27 cellular contexts compared by ENCODE assay signal in the genomic region with DNA sequence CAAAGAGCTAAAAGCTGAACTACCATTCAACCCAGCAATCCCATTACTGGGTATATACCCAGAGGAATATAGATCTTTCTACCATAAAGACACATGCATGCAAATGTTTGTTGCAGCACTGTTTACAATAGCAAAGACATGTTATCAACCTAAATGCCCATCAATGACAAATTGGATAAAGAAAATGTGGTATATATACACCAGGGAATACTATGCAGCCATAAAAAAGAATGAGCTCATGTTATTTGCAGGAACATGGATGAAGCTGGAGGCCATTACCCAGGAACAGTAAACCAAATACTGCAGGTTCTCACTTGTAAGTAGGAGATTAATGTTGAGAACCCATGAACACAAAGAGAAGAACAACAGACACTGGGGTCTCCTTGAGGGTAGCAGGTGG.
DNase-seq lines count a peak whose midpoint lies in the region; ATAC-seq, FAIRE-seq and TF ChIP-seq lines count a peak whose summit lies in the region.
"Had no signal": no experiment of that assay in that cellular context is flagged by ENCODE, and none has a peak within 500 bp of the region (broad histone marks: within the 10 kb centered on the region; RNA-seq: fewer than 3 reads in every experiment).

No MANE protein-coding gene starts in this region.

- H3K9me3 ChIP-seq in HEK293 (ENCODE audit: control insufficient read depth, insufficient read depth, low read depth, low read length) = no peaks in the 10 kb centered on the region
- H3K9me3 ChIP-seq in K562 (replicated peaks; ENCODE audit: control insufficient read depth, insufficient read depth, low read depth, low read length) = no peaks in the 10 kb centered on the region
- H3K9me3 ChIP-seq in endodermal cell (ENCODE audit: control insufficient read depth, low read length) = peaks cover 59% of the 10 kb centered on the region
- H3K9me3 ChIP-seq: BE2C had no signal

- H3K27me3 ChIP-seq in K562 (ENCODE audit: control insufficient read depth in 2 of 2, insufficient read depth in 2 of 2, low read length in 2 of 2) = no peaks in the 10 kb centered on the region
- no peaks in the 10 kb centered on the region for H3K27me3 ChIP-seq in endodermal cell (ENCODE audit: control insufficient read depth, insufficient read depth, low read length, poor library complexity, severe bottlenecking)
- H3K27me3 ChIP-seq: BE2C, BLaER1 had no signal

- H3K4me1 Mint-ChIP-seq in endodermal cell (no peaks in the 10 kb centered on the region), immature natural killer cell (no peaks in the 10 kb centered on the region)
- H3K4me1 Mint-ChIP-seq: CD14-positive monocyte; CD4-positive, alpha-beta memory T cell; CD4-positive, CD25-positive, alpha-beta regulatory T cell; CD8-positive, alpha-beta memory T cell had no signal

- CTCF ChIA-PET in HEK293 (lab: Yijun Ruan, JAX) = no interaction called here
- CTCF ChIA-PET in K562 (lab: Yijun Ruan, JAX; ENCODE audit: low intra/inter-chr PET ratio) = no interaction called here

- no peaks in the 10 kb centered on the region for H4K20me1 ChIP-seq in K562 (replicated peaks; ENCODE audit: control insufficient read depth, insufficient read depth, low read length)
- H4K20me1 ChIP-seq: BLaER1 had no signal

- no peak for DNase-seq in K562 (ENCODE audit: extremely low read depth in 1 of 4, low spot score in 3 of 4)
- no peak for DNase-seq in endodermal cell
- no peak for DNase-seq in immature natural killer cell
- no peak for DNase-seq in anterior cingulate cortex (lab: John Stamatoyannopoulos, UW)
- DNase-seq: 8988T; ACHN; BE2C; C1 segment of cervical spinal cord; CD4-positive, alpha-beta memory T cell; CD4-positive, CD25-positive, alpha-beta regulatory T cell; CD8-positive, alpha-beta memory T cell; COR-L47; DMS 273 treated with DMSO at 0.1 percent for 48 hours; DMS153; DMS53; DMS79; DND-41; EL; GDM1 had no signal

- no peak overlapping the region for H2AFZ ChIP-seq in K562 (ENCODE audit: low read depth, low read length)

- H3K27ac ChIP-seq in HEK293 (ENCODE audit: extremely low read depth, low read depth, low read length) (no peak overlapping the region), K562 (ENCODE audit: extremely low read depth, low read depth, low read length) (no peak overlapping the region), endodermal cell (ENCODE audit: low read depth, low read length) (no peak overlapping the region)
- H3K27ac ChIP-seq: BLaER1 had no signal

- TF ChIP-seq EP300 in K562 (IDR thresholded peaks at IDR 0.05; ENCODE audit: low read length) = no peak

- POLR2A ChIA-PET in HEK293 (lab: Yijun Ruan, JAX) (no interaction called here), K562 (lab: Yijun Ruan, JAX) (no interaction called here)

- TF ChIP-seq RAD21 in K562 (CRISPR knock-in tag; conservative IDR thresholded peaks at IDR 0.05 in 1 of 2, IDR thresholded peaks at IDR 0.05 in 1 of 2) = no peak

- H3K9me3 Mint-ChIP-seq in endodermal cell = peaks cover 81% of the 10 kb centered on the region
- H3K9me3 Mint-ChIP-seq in immature natural killer cell = peaks cover 9 to 40% (median 18%) of the 10 kb centered on the region in 6 donors

- H3K4me2 ChIP-seq in K562 (ENCODE audit: insufficient read depth, low read length) = no peak overlapping the region
- H3K4me2 ChIP-seq: BLaER1 had no signal

- H3K36me3 Mint-ChIP-seq in endodermal cell (ENCODE audit: low read depth) (peaks cover 2% of the 10 kb centered on the region), immature natural killer cell (peaks cover 0 to 5% (median 0%) of the 10 kb centered on the region in 3 donors)
- H3K36me3 Mint-ChIP-seq: CD14-positive monocyte; CD4-positive, alpha-beta memory T cell; CD4-positive, CD25-positive, alpha-beta regulatory T cell; CD8-positive, alpha-beta memory T cell had no signal

- H3K9ac ChIP-seq in K562 (ENCODE audit: insufficient read depth in 1 of 2, low read depth in 2 of 2, low read length in 2 of 2) (no peak overlapping the region), endodermal cell (ENCODE audit: extremely low read depth, low read length, poor library complexity, severe bottlenecking) (no peak overlapping the region)
- H3K9ac ChIP-seq: BLaER1 had no signal

- BruUV-seq in K562 (replicated peaks; lab: Mats Ljungman, UMichigan) = no TSS peak

- no peaks in the 10 kb centered on the region for H3K27me3 Mint-ChIP-seq in endodermal cell (ENCODE audit: insufficient read depth)
- peaks cover 0 to 5% (median 4%) of the 10 kb centered on the region in 3 donors for H3K27me3 Mint-ChIP-seq in immature natural killer cell (ENCODE audit: low read depth in 3 of 3)
- H3K27me3 Mint-ChIP-seq: CD4-positive, alpha-beta memory T cell; CD4-positive, CD25-positive, alpha-beta regulatory T cell had no signal

- H3K4me3 Mint-ChIP-seq in endodermal cell (no peak overlapping the region), immature natural killer cell (no peak overlapping the region)
- H3K4me3 Mint-ChIP-seq: CD14-positive monocyte; CD4-positive, CD25-positive, alpha-beta regulatory T cell; CD8-positive, alpha-beta memory T cell had no signal

- H3K4me1 ChIP-seq in HEK293 (ENCODE audit: control insufficient read depth, insufficient read depth, low read length) = no peaks in the 10 kb centered on the region
- no peaks in the 10 kb centered on the region for H3K4me1 ChIP-seq in K562 (replicated peaks in 1 of 2; ENCODE audit: control insufficient read depth in 2 of 2, insufficient read depth in 2 of 2, low read length in 2 of 2)
- H3K4me1 ChIP-seq in endodermal cell (ENCODE audit: control insufficient read depth, insufficient read depth, low read length) = peaks cover 4% of the 10 kb centered on the region
- H3K4me1 ChIP-seq: BE2C had no signal

- in situ Hi-C loops in K562 (cut with MboI) = no loop called here

- no peaks in the 10 kb centered on the region for H3K9me1 ChIP-seq in K562 (ENCODE audit: control insufficient read depth, insufficient read depth, low read length)

- no peak for TF ChIP-seq POLR2A in K562 (conservative IDR thresholded peaks at IDR 0.05)

- intact Hi-C loops in K562 (cut with micrococcal nuclease) = no loop called here

- no peaks in the 10 kb centered on the region for H3K79me2 ChIP-seq in K562 (ENCODE audit: control insufficient read depth, insufficient read depth, low read length)

- H3K4me3 ChIP-seq in HEK293 (ENCODE audit: low read depth, low read length) (no peak overlapping the region), K562 (no peak overlapping the region), endodermal cell (ENCODE audit: low read length) (peak overlapping the region; percentile 15)
- H3K4me3 ChIP-seq: BLaER1, GM12878 had no signal

- H3K27ac Mint-ChIP-seq in endodermal cell (no peak overlapping the region), immature natural killer cell (no peak overlapping the region)
- H3K27ac Mint-ChIP-seq: CD14-positive monocyte; CD4-positive, alpha-beta memory T cell; CD4-positive, CD25-positive, alpha-beta regulatory T cell; CD8-positive, alpha-beta memory T cell had no signal

- no peak for ATAC-seq in K562
- ATAC-seq: GM12878 had no signal

- no peak for FAIRE-seq in K562 (lab: Jason Lieb, UNC)
- FAIRE-seq: A204.1, GM12878, GM12892, GM18507, GM19239 had no signal

- H3K36me3 ChIP-seq in HEK293 (ENCODE audit: control insufficient read depth in 2 of 2, insufficient read depth in 1 of 2, low read length in 2 of 2) = no peaks in the 10 kb centered on the region
- H3K36me3 ChIP-seq in K562 (ENCODE audit: control insufficient read depth, insufficient read depth, low read length) = no peaks in the 10 kb centered on the region
- H3K36me3 ChIP-seq in endodermal cell (ENCODE audit: control insufficient read depth, insufficient read depth, low read length) = no peaks in the 10 kb centered on the region
- H3K36me3 ChIP-seq: BE2C, BLaER1 had no signal

- no peak for TF ChIP-seq CTCF in HEK293 (tag by site-specific recombination; IDR thresholded peaks at IDR 0.05)
- no peak for TF ChIP-seq CTCF in K562 (IDR thresholded peaks at IDR 0.05 in 2 of 3, conservative IDR thresholded peaks at IDR 0.05 in 1 of 3; ENCODE audit: insufficient read depth in 2 of 3, low read depth in 1 of 3, low read length in 3 of 3)
- TF ChIP-seq CTCF in endodermal cell (conservative IDR thresholded peaks at IDR 0.05) = no peak

TF ChIP-seq in HEK293, 187 proteins besides CTCF, POLR2A, EP300 and RAD21:
- TF ChIP-seq ZNF366 (tag by site-specific recombination; conservative IDR thresholded peaks at IDR 0.05) (no peak), ZNF146 (tag by site-specific recombination; IDR thresholded peaks at IDR 0.05) (0 out of 2 replicates have a peak, but pooled peaks have one; percentile 19), ZNF132 (tag by site-specific recombination; IDR thresholded peaks at IDR 0.05; ENCODE audit: borderline replicate concordance) (no peak), ZFP37 (tag by site-specific recombination; IDR thresholded peaks at IDR 0.05) (no peak), ZNF121 (tag by site-specific recombination; IDR thresholded peaks at IDR 0.05) (no peak)

TF ChIP-seq in K562, 482 proteins besides CTCF, POLR2A, EP300 and RAD21:
- TF ChIP-seq RBBP5 (IDR thresholded peaks at IDR 0.05; ENCODE audit: borderline replicate concordance, insufficient read depth, low read length, poor library complexity, severe bottlenecking) (no peak), ZNF146 (CRISPR knock-in tag; IDR thresholded peaks at IDR 0.05; ENCODE audit: unreplicated experiment) (peak; percentile 49)

Comparison
In these comparisons a context has a peak if more than half of its experiments do, and no peak if none do; other contexts are left out.
1. Of the 44 proteins assayed by ChIP-seq in both K562 and HEK293: peak only in K562: none; only in HEK293: none; in both: ZNF146; in neither: 43.